ENCODE assay signal across 1 cellular context in the genomic region with DNA sequence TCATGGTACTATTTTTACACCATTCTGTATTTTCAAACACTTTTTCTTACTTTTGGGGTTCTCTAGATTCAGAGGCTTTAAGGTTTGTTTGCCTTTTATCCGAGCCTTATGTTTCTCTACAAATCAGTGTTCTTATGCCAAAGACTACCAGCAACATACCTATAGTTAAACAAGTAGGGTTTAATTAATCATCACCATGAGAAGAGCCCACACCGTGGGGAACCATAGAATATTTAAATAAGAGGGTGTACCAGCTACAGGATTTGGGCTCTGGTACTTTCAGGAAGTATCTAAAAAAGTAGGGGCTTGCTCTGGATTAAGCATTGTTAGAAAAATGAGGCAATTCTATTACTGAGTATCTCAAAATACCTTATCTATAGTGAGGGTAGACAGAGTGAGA.
TF ChIP-seq lines count a peak whose summit lies in the region.

No MANE protein-coding gene starts in this region.

TF ChIP-seq in GM23338, 12 proteins besides CTCF, POLR2A, EP300 and RAD21 (continued from another document):
- no peak for TF ChIP-seq JUNB (IDR thresholded peaks at IDR 0.05; ENCODE audit: unreplicated experiment)
- no peak for TF ChIP-seq ZNF331 (CRISPR knock-in tag; IDR thresholded peaks at IDR 0.05; ENCODE audit: low read depth)
